ENCODE assay signal across 1 cellular context in the genomic region with DNA sequence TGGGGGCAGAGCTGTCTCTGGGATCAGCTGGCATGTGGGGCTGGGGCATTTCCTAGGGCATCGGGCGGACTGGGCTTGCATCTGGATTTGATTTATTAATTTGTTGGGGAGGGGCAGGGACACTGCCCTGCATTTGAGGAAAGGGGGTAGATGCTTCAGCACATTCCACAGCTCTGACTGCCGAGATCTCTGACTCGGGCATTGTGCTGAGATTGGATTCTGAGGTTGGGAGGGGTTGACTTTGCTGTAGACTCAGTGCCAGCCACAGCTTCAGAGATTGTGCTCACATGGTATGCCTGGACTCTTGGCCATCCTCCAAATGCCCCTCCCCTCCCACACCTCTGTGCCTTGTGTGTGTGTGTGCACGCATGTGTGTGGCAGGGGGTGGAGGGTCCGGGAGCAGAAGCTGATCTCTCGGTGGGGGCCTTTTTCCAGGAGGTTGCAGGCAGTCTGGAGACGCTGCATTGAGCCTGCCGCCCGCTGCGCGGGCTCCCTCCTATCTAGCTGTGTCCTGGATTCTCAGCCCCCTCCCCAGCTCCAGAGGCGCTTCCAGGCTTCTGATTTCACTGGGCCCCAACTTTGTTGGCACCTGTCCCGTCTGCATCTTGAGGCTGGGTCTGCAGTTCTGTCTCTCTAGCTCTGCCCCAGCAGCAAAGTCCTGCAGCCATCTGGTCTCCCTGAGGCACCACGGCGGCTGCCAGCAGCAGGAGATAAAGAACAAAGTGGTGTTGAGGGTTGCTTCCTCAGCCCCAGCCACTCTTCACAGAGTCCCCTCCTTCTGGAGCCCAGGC.
TF ChIP-seq lines count a peak whose summit lies in the region.

No MANE protein-coding gene starts in this region.

TF ChIP-seq in SK-N-SH, 30 proteins besides CTCF, POLR2A, EP300 and RAD21:
- TF ChIP-seq PBX3 (IDR thresholded peaks at IDR 0.05) = peak; percentile 85
- TF ChIP-seq EZH2phosphoT487 (IDR thresholded peaks at IDR 0.05; ENCODE audit: borderline replicate concordance, low read depth) = no peak
- 0 out of 2 replicates have a peak, but pooled peaks have one; percentile 32 for TF ChIP-seq TAF1 (IDR thresholded peaks at IDR 0.05; ENCODE audit: borderline replicate concordance, low read depth, low read length)
- no peak for TF ChIP-seq MEF2A (IDR thresholded peaks at IDR 0.05; ENCODE audit: borderline replicate concordance, low read depth)
- peak; percentile 92 for TF ChIP-seq TEAD4 (IDR thresholded peaks at IDR 0.05; ENCODE audit: borderline replicate concordance, insufficient read depth)
- peak; percentile 100 for TF ChIP-seq TCF12 (IDR thresholded peaks at IDR 0.05)
- TF ChIP-seq USF2 (IDR thresholded peaks at IDR 0.05; ENCODE audit: borderline replicate concordance, low read depth, low read length) = no peak
- TF ChIP-seq RCOR1 (IDR thresholded peaks at IDR 0.05; ENCODE audit: low read length) = peak; percentile 78
- peak; percentile 89 for TF ChIP-seq RXRA (IDR thresholded peaks at IDR 0.05; ENCODE audit: borderline replicate concordance, low read depth)
- TF ChIP-seq SMC3 (IDR thresholded peaks at IDR 0.05; ENCODE audit: low read depth, low read length) = no peak
- peak; percentile 90; the same call in 1 of the 2 replicates for TF ChIP-seq SIN3A (IDR thresholded peaks at IDR 0.05; ENCODE audit: borderline replicate concordance, low read depth, low read length)
- peak; percentile 81; the same call in 1 of the 2 replicates for TF ChIP-seq FOXJ3 (CRISPR knock-in tag; IDR thresholded peaks at IDR 0.05)
- no peak for TF ChIP-seq ELF1 (IDR thresholded peaks at IDR 0.05)
- peak; percentile 79; the same call in 1 of the 2 replicates for TF ChIP-seq POLR2AphosphoS5 (IDR thresholded peaks at IDR 0.05; ENCODE audit: low read depth, low read length)
- peak; percentile 70 for TF ChIP-seq MXI1 (IDR thresholded peaks at IDR 0.05; ENCODE audit: low read depth, low read length)
- TF ChIP-seq, protein P1, sequence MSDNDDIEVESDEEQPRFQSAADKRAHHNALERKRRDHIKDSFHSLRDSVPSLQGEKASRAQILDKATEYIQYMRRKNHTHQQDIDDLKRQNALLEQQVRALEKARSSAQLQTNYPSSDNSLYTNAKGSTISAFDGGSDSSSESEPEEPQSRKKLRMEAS (IDR thresholded peaks at IDR 0.05; ENCODE audit: low read depth) = peak; percentile 78
- 0 out of 2 replicates have a peak, but pooled peaks have one; percentile 25 for TF ChIP-seq USF1 (IDR thresholded peaks at IDR 0.05; ENCODE audit: borderline replicate concordance, low read depth)
- TF ChIP-seq NFIC (IDR thresholded peaks at IDR 0.05; ENCODE audit: borderline replicate concordance) = peak; percentile 96
- TF ChIP-seq RFX5 (IDR thresholded peaks at IDR 0.05; ENCODE audit: low read length) = no peak
- TF ChIP-seq, protein P2, sequence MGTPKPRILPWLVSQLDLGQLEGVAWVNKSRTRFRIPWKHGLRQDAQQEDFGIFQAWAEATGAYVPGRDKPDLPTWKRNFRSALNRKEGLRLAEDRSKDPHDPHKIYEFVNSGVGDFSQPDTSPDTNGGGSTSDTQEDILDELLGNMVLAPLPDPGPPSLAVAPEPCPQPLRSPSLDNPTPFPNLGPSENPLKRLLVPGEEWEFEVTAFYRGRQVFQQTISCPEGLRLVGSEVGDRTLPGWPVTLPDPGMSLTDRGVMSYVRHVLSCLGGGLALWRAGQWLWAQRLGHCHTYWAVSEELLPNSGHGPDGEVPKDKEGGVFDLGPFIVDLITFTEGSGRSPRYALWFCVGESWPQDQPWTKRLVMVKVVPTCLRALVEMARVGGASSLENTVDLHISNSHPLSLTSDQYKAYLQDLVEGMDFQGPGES (IDR thresholded peaks at IDR 0.05; ENCODE audit: low read depth, low read length) = no peak
- TF ChIP-seq JUND (IDR thresholded peaks at IDR 0.05) = peak; percentile 71
- TF ChIP-seq GATA2 (CRISPR knock-in tag; IDR thresholded peaks at IDR 0.05) = peak; percentile 86
- TF ChIP-seq, protein P3, sequence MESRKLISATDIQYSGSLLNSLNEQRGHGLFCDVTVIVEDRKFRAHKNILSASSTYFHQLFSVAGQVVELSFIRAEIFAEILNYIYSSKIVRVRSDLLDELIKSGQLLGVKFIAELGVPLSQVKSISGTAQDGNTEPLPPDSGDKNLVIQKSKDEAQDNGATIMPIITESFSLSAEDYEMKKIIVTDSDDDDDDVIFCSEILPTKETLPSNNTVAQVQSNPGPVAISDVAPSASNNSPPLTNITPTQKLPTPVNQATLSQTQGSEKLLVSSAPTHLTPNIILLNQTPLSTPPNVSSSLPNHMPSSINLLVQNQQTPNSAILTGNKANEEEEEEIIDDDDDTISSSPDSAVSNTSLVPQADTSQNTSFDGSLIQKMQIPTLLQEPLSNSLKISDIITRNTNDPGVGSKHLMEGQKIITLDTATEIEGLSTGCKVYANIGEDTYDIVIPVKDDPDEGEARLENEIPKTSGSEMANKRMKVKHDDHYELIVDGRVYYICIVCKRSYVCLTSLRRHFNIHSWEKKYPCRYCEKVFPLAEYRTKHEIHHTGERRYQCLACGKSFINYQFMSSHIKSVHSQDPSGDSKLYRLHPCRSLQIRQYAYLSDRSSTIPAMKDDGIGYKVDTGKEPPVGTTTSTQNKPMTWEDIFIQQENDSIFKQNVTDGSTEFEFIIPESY (IDR thresholded peaks at IDR 0.05; ENCODE audit: borderline replicate concordance, low read depth) = peak; percentile 53; the same call in 1 of the 2 replicates
- peak; percentile 36; the same call in 1 of the 2 replicates for TF ChIP-seq REST (IDR thresholded peaks at IDR 0.05; ENCODE audit: low read depth, low read length)
- TF ChIP-seq YY1 (IDR thresholded peaks at IDR 0.05; ENCODE audit: low read depth) = 0 out of 2 replicates have a peak, but pooled peaks have one; percentile 32
- no peak for TF ChIP-seq NRF1 (IDR thresholded peaks at IDR 0.05; ENCODE audit: low read depth, low read length)
- TF ChIP-seq GABPA (IDR thresholded peaks at IDR 0.05; ENCODE audit: low read depth) = no peak
- TF ChIP-seq FOSL2 (IDR thresholded peaks at IDR 0.05; ENCODE audit: borderline replicate concordance, low read depth) = peak; percentile 79
- 0 out of 2 replicates have a peak, but pooled peaks have one; percentile 14 for TF ChIP-seq FOXM1 (IDR thresholded peaks at IDR 0.05; ENCODE audit: low read depth)
- TF ChIP-seq CHD2 (IDR thresholded peaks at IDR 0.05; ENCODE audit: low read length, partially characterized antibody) = peak; percentile 47
